ENCODE assay signal across 17 cellular contexts in genomic region chr12:47576256-47576655, GRCh38.
DNase-seq lines count a peak whose midpoint lies in the region; ATAC-seq and TF ChIP-seq lines count a peak whose summit lies in the region.
"Had no signal": no experiment of that assay in that cellular context is flagged by ENCODE, and none has a peak within 500 bp of the region (broad histone marks: within the 10 kb centered on the region; RNA-seq: fewer than 3 reads in every experiment).

No MANE protein-coding gene starts in this region.

- DNase-seq in NCI-H345 (lab: John Stamatoyannopoulos, UW) (peak; percentile 12), NCI-H345 treated with DMSO at 0.1 percent for 48 hours (lab: John Stamatoyannopoulos, UW; ENCODE audit: unreplicated experiment) (no peak), SK-N-DZ (ENCODE audit: low spot score) (peak; percentile 35), iPS DF 4.7 (ENCODE audit: extremely low read depth, low spot score) (peak; percentile 16), retina (peak; percentile 84), SKM-1 (lab: John Stamatoyannopoulos, UW; ENCODE audit: unreplicated experiment) (no peak), esophagus muscularis mucosa (ENCODE audit: extremely low spot score) (no peak)
- DNase-seq: activated CD4-positive, CD25-positive, alpha-beta regulatory T cell treated with anti-CD3 and anti-CD28 coated beads, Interleukin-2, amount 50 U/mL, for 72 hours; activated CD8-positive, alpha-beta memory T cell treated with anti-CD3 and anti-CD28 coated beads, Interleukin-2, amount 10 ng/mL, durations not matched to agents 7 days and 5 days; activated gamma-delta T cell treated with Interleukin-2 at 50 U/mL for 16 hours; aorta; CD4-positive, CD25-positive, alpha-beta regulatory T cell; HCEC 1CT; islet precursor cell; stimulated activated CD4-positive, alpha-beta T cell treated with anti-CD3 and anti-CD28 coated beads, Interleukin-2, amount 100 ng/mL, for 48 hours had no signal

- peaks cover 0 to 3% (median 0%) of the 10 kb centered on the region in 4 donors for H3K4me1 ChIP-seq in esophagus muscularis mucosa

- TF ChIP-seq EP300 in esophagus muscularis mucosa (IDR thresholded peaks at IDR 0.05), result no peak

- no peak for TF ChIP-seq CTCF in esophagus muscularis mucosa (IDR thresholded peaks at IDR 0.05)

- no peaks in the 10 kb centered on the region for H3K27me3 ChIP-seq in esophagus muscularis mucosa
- H3K27me3 ChIP-seq: neutrophil had no signal

- H3K4me3 ChIP-seq in esophagus muscularis mucosa, result no peak overlapping the region

- no peak overlapping the region for H3K27ac ChIP-seq in esophagus muscularis mucosa (replicated peaks in 1 of 4)
- H3K27ac ChIP-seq: neutrophil had no signal

- intact Hi-C loops in esophagus muscularis mucosa (cut with DNase I), result no loop called here

- no peak for TF ChIP-seq POLR2A in esophagus muscularis mucosa (IDR thresholded peaks at IDR 0.05; ENCODE audit: low read depth)

- H3K9me3 ChIP-seq in esophagus muscularis mucosa, result no peaks in the 10 kb centered on the region
- H3K9me3 ChIP-seq: neutrophil had no signal

- 43% methylated on average over 4 of the region's 4 CpGs for WGBS in esophagus muscularis mucosa

- ATAC-seq in HG03045 (IDR thresholded peaks at IDR 0.05; ENCODE audit: unreplicated experiment), result no peak
- ATAC-seq: activated CD8-positive, alpha-beta memory T cell treated with anti-CD3 and anti-CD28 coated beads, Interleukin-2, amount 10 ng/mL, durations not matched to agents 7 days and 5 days had no signal

- H3K36me3 ChIP-seq in esophagus muscularis mucosa, result no peaks in the 10 kb centered on the region
- H3K36me3 ChIP-seq: neutrophil had no signal

Comparison
In these comparisons a context has a peak if more than half of its experiments do, and no peak if none do; other contexts are left out.
1. DNase-seq: peak in NCI-H345 (single experiment), SK-N-DZ (single experiment), iPS DF 4.7 (single experiment) and retina (single experiment); none in NCI-H345 treated with DMSO at 0.1 percent for 48 hours (single experiment), SKM-1 (single experiment) and esophagus muscularis mucosa (single experiment).